ENCODE assay signal across 8 cellular contexts in the genomic region with DNA sequence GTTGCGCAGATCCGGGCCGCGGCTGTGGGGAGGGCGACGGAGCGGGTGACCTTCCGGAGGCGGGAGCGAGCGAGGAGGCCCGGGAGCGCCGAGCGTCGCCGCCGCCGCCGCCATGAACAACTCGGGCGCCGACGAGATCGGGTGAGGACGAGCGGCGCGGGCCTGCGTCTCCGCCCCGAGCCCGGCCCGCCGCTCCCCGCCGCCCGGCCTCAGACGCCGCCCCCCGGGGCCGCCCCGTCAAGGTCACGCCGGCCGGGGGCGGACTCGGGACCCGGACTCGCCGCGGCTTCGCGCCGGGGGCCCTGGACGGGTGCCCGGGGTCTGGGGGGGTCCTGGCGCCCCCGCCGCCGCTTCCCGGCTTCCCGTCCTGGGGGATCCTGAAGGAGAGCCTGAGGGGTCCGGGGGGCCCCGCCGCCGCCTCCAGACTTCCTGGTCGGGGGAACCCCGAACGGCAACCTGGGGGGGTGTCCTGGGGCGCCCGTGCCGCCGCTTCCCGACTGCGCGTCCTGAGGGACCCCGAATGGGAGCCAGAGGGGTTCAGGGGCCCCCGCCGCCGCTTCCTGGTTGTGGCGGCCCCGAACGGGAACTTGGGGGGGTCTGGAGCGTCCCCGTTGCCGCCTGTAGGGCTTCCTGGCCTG. TPM values are rescaled to one million over a fixed set of nuclear protein-coding genes. Genes with fewer than 3 reads are reported as not detected.
A peak's percentile ranks its signal among the peaks of the same experiment; 100 is the strongest.
DNase-seq lines count a peak whose midpoint lies in the region; ATAC-seq, FAIRE-seq and TF ChIP-seq lines count a peak whose summit lies in the region.

No MANE protein-coding gene starts in this region.

- H3K4me3 ChIP-seq in endothelial cell of umbilical vein (replicated peaks in 1 of 3; ENCODE audit: insufficient read depth in 1 of 3, low read depth in 1 of 3, low read length in 3 of 3) (peak overlapping the region; percentile 57 to 93 (median 82)), pancreas (peak overlapping the region; percentile 80 to 100 (median 92))

- 0% methylated on average over 10 to 87 of the region's 87 CpGs for WGBS in pancreas, 2 donors

- H3K27me3 Mint-ChIP-seq in WTC11 (ENCODE audit: low read depth), result peaks cover 3% of the 10 kb centered on the region; the same call in 1 of the 2 replicates

- H3K9me3 Mint-ChIP-seq in WTC11, result no peaks in the 10 kb centered on the region

- H3K4me1 ChIP-seq in endothelial cell of umbilical vein (ENCODE audit: control insufficient read depth, extremely low read depth, insufficient read depth, low read length), result peaks cover 26% of the 10 kb centered on the region
- H3K4me1 ChIP-seq in pancreas, result peaks cover 35 to 39% (median 36%) of the 10 kb centered on the region in 3 donors

- H3K79me2 ChIP-seq in endothelial cell of umbilical vein (ENCODE audit: control insufficient read depth, insufficient read depth, low read length), result peaks cover 52% of the 10 kb centered on the region

- peak overlapping the region; percentile 98 for H3K9ac ChIP-seq in endothelial cell of umbilical vein (replicated peaks; ENCODE audit: extremely low read depth, insufficient read depth, low read length)

- H3K36me3 Mint-ChIP-seq in WTC11, result peaks cover 16% of the 10 kb centered on the region

- CTCF ChIA-PET in WTC11 (lab: Charles Lee), result no interaction called here
- CTCF ChIA-PET in endothelial cell of umbilical vein (lab: Charles Lee), result no interaction called here

- H4K20me1 ChIP-seq in endothelial cell of umbilical vein (replicated peaks; ENCODE audit: control insufficient read depth, extremely low read depth, insufficient read depth, low read length), result no peaks in the 10 kb centered on the region

- H3K4me3 Mint-ChIP-seq in WTC11, result peak overlapping the region; percentile 33; the same call in 1 of the 2 replicates

- no TSS peak for BruUV-seq in endothelial cell of umbilical vein (replicated peaks; lab: Mats Ljungman, UMichigan)

- no peaks in the 10 kb centered on the region for H3K9me1 ChIP-seq in endothelial cell of umbilical vein (replicated peaks; ENCODE audit: control insufficient read depth, extremely low read depth, insufficient read depth, low read length)

- H3K27ac ChIP-seq in endothelial cell of umbilical vein (ENCODE audit: insufficient read depth, low read depth, low read length) (peak overlapping the region; percentile 92), pancreas (peak overlapping the region; percentile 87 to 91 (median 88))

- TF ChIP-seq CTCF in WTC11 (IDR thresholded peaks at IDR 0.05) (no peak), endothelial cell of umbilical vein (IDR thresholded peaks at IDR 0.05; ENCODE audit: extremely low read depth in 1 of 2, insufficient read depth in 1 of 2, low read depth in 1 of 2, low read length in 2 of 2) (no peak), pancreas (IDR thresholded peaks at IDR 0.05) (no peak)

- POLR2A ChIA-PET in WTC11 (lab: Charles Lee) (no interaction called here), endothelial cell of umbilical vein (lab: Charles Lee) (no interaction called here)

- FAIRE-seq in endothelial cell of umbilical vein (lab: Jason Lieb, UNC) (peak; percentile 4), pancreas (lab: Jason Lieb, UNC) (no peak), HTR-8/SVneo (lab: Jason Lieb, UNC) (no peak)

- dilution Hi-C loops in endothelial cell of umbilical vein (cut with MboI; ENCODE audit: extremely low pct_ligation_motif_present, low sequenced_read_pairs), result no loop called here

- H3K27ac Mint-ChIP-seq in WTC11, result no peak overlapping the region

- H3K27me3 ChIP-seq in endothelial cell of umbilical vein (ENCODE audit: control insufficient read depth in 2 of 2, insufficient read depth in 2 of 2, low read length in 2 of 2) (no peaks in the 10 kb centered on the region), pancreas (no peaks in the 10 kb centered on the region)

- peak; percentile 29 for ATAC-seq in GM19035 (IDR thresholded peaks at IDR 0.05; ENCODE audit: unreplicated experiment)
- ATAC-seq in HG03045 (IDR thresholded peaks at IDR 0.05; ENCODE audit: unreplicated experiment), result peak; percentile 30
- ATAC-seq in WTC11, result no peak
- ATAC-seq in pancreas, result peak in 2 of 4 donors; percentile 3 to 6

- no peak for TF ChIP-seq POLR2A in endothelial cell of umbilical vein (IDR thresholded peaks at IDR 0.05; ENCODE audit: low read depth, low read length)

- peaks cover 0 to 1% of the 10 kb centered on the region in 2 experiments for H3K36me3 ChIP-seq in endothelial cell of umbilical vein (ENCODE audit: control insufficient read depth in 2 of 2, extremely low read depth in 1 of 2, insufficient read depth in 2 of 2, low read length in 2 of 2)
- no peaks in the 10 kb centered on the region for H3K36me3 ChIP-seq in pancreas

- no peak overlapping the region for H2AFZ ChIP-seq in endothelial cell of umbilical vein (ENCODE audit: low read depth, low read length)

- intact Hi-C loops in endothelial cell of umbilical vein (cut with micrococcal nuclease), result loop anchor here (1.0 to 10.0 kb wide), 4 partner anchors 24 to 187 kb away; a partner anchor contains a TSS
- intact Hi-C loops in pancreas (cut with DNase I), result no loop called here

- H3K9me3 ChIP-seq in endothelial cell of umbilical vein (replicated peaks; ENCODE audit: control insufficient read depth, insufficient read depth, low read length) (no peaks in the 10 kb centered on the region), pancreas (no peaks in the 10 kb centered on the region)

- H3K4me2 ChIP-seq in endothelial cell of umbilical vein (ENCODE audit: insufficient read depth, low read length), result peak overlapping the region; percentile 77

- H3K4me1 Mint-ChIP-seq in WTC11, result peaks cover 42% of the 10 kb centered on the region

- DNase-seq in WTC11 (ENCODE audit: low spot score) (no peak), endothelial cell of umbilical vein (ENCODE audit: low read depth, low spot score) (no peak), pancreas (peak in 5 of 6 donors; percentile 60 to 90 (median 81)), HTR-8/SVneo (ENCODE audit: insufficient read length, low spot score) (no peak), GF-D8 (lab: John Stamatoyannopoulos, UW) (no peak), GM19238 (ENCODE audit: insufficient read length, low spot score) (no peak)

RNA-seq across cellular contexts. Expression of a gene that starts 0.4 kb away (rescaled TPM):
- total RNA-seq in WTC11 (2021) (338 to 360 TPM (median 339 TPM) in 3 replicates), endothelial cell of umbilical vein (177 and 187 TPM in 2 replicates), pancreas (10 to 100 TPM; 35.3 to 67.4 (median 48.7) TPM)
- polyA plus RNA-seq in endothelial cell of umbilical vein (50.1 and 51.5 TPM in 2 replicates), pancreas (10 to 100 TPM; 63.8 to 64.4 TPM)
- polyA plus RNA-seq in endothelial cell of umbilical vein (2011; cell fraction: cytosol; rRNA removed), result 56.8 and 65.7 TPM in 2 replicates
- polyA plus RNA-seq in endothelial cell of umbilical vein (2011; cell fraction: nucleus; rRNA removed), result 116 and 136 TPM in 2 replicates
- 91.7 and 104 TPM in 2 replicates for polyA plus RNA-seq in endothelial cell of umbilical vein (2012)
- 49.1 and 54.8 TPM in 2 replicates for polyA minus RNA-seq in endothelial cell of umbilical vein
- 45.0 TPM for polyA minus RNA-seq in endothelial cell of umbilical vein (2011; cell fraction: cytosol; rRNA and poly(A)+ RNA removed)
- 41.7 and 45.9 TPM in 2 replicates for polyA minus RNA-seq in endothelial cell of umbilical vein (2011; cell fraction: nucleus; rRNA and poly(A)+ RNA removed)

RNA-seq across cellular contexts. Expression of a gene that starts 6.4 kb away (rescaled TPM):
- 27.7 to 33.6 TPM (median 28.9 TPM) in 3 replicates for total RNA-seq in WTC11 (2021)
- total RNA-seq in endothelial cell of umbilical vein, result 20.0 and 22.1 TPM in 2 replicates
- polyA plus RNA-seq in endothelial cell of umbilical vein, result 36.9 and 46.8 TPM in 2 replicates
- polyA plus RNA-seq in endothelial cell of umbilical vein (2011; cell fraction: cytosol; rRNA removed), result 18.4 and 26.8 TPM in 2 replicates
- polyA plus RNA-seq in endothelial cell of umbilical vein (2011; cell fraction: nucleus; rRNA removed), result 10.2 and 11.8 TPM in 2 replicates
- 22.2 and 26.2 TPM in 2 replicates for polyA plus RNA-seq in endothelial cell of umbilical vein (2012)
- polyA minus RNA-seq in endothelial cell of umbilical vein, result 14.3 and 21.7 TPM in 2 replicates
- 24.1 TPM for polyA minus RNA-seq in endothelial cell of umbilical vein (2011; cell fraction: cytosol; rRNA and poly(A)+ RNA removed)
- 2.8 and 4.5 TPM in 2 replicates for polyA minus RNA-seq in endothelial cell of umbilical vein (2011; cell fraction: nucleus; rRNA and poly(A)+ RNA removed)
- 100 to 1,000 TPM in 1 of 6 donors, 10 to 100 TPM in 5; 46.2 to 116 (median 64.4) TPM for total RNA-seq in pancreas
- 100 to 1,000 TPM in 1 of 2 donors, 10 to 100 TPM in 1; 65.2 to 200 TPM for polyA plus RNA-seq in pancreas

RNA-seq across cellular contexts. Expression of a gene that starts 24.1 kb away (rescaled TPM):
- total RNA-seq in WTC11 (2021), result 136 to 149 TPM (median 139 TPM) in 3 replicates
- 95.8 and 101 TPM in 2 replicates for total RNA-seq in endothelial cell of umbilical vein
- polyA plus RNA-seq in endothelial cell of umbilical vein, result 224 and 352 TPM in 2 replicates
- polyA plus RNA-seq in endothelial cell of umbilical vein (2011; cell fraction: cytosol; rRNA removed), result 111 and 137 TPM in 2 replicates
- 63.3 and 66.9 TPM in 2 replicates for polyA plus RNA-seq in endothelial cell of umbilical vein (2011; cell fraction: nucleus; rRNA removed)
- polyA plus RNA-seq in endothelial cell of umbilical vein (2012), result 59.2 and 90.6 TPM in 2 replicates
- polyA minus RNA-seq in endothelial cell of umbilical vein, result 31.8 and 37.6 TPM in 2 replicates
- 142 TPM for polyA minus RNA-seq in endothelial cell of umbilical vein (2011; cell fraction: cytosol; rRNA and poly(A)+ RNA removed)
- polyA minus RNA-seq in endothelial cell of umbilical vein (2011; cell fraction: nucleus; rRNA and poly(A)+ RNA removed), result 14.0 and 19.4 TPM in 2 replicates
- total RNA-seq in pancreas, result 10 to 100 TPM; 32.1 to 56.3 (median 42.5) TPM
- 10 to 100 TPM; 57.8 to 70.8 TPM for polyA plus RNA-seq in pancreas

RNA-seq across cellular contexts. Expression of a gene that starts 30.4 kb away (rescaled TPM):
- 1,932 to 2,169 TPM (median 2,158 TPM) in 3 replicates for total RNA-seq in WTC11 (2021)
- 1,260 and 1,287 TPM in 2 replicates for total RNA-seq in endothelial cell of umbilical vein
- 2,646 and 3,270 TPM in 2 replicates for polyA plus RNA-seq in endothelial cell of umbilical vein
- polyA plus RNA-seq in endothelial cell of umbilical vein (2011; cell fraction: cytosol; rRNA removed), result 2,566 and 2,596 TPM in 2 replicates
- 642 and 652 TPM in 2 replicates for polyA plus RNA-seq in endothelial cell of umbilical vein (2011; cell fraction: nucleus; rRNA removed)
- polyA plus RNA-seq in endothelial cell of umbilical vein (2012), result 1,687 and 2,164 TPM in 2 replicates
- 334 and 411 TPM in 2 replicates for polyA minus RNA-seq in endothelial cell of umbilical vein
- 1,670 TPM for polyA minus RNA-seq in endothelial cell of umbilical vein (2011; cell fraction: cytosol; rRNA and poly(A)+ RNA removed)
- polyA minus RNA-seq in endothelial cell of umbilical vein (2011; cell fraction: nucleus; rRNA and poly(A)+ RNA removed), result 86.6 and 136 TPM in 2 replicates
- total RNA-seq in pancreas, result 1,000 to 10,000 TPM in 1 of 6 donors, 100 to 1,000 TPM in 5; 596 to 1,125 (median 797) TPM
- polyA plus RNA-seq in pancreas, result 1,000 to 10,000 TPM; 1,641 to 1,709 TPM

RNA-seq across cellular contexts. Expression of a gene that starts 42.1 kb away (rescaled TPM):
- total RNA-seq in WTC11 (2021) (1.0 to 1.4 TPM (median 1.1 TPM) in 3 replicates), endothelial cell of umbilical vein (0.04 and 0.23 TPM in 2 replicates), pancreas (under 1 TPM in 5 of 6 donors, not detected in 1; 0.04 to 0.23 (median 0.06) TPM)
- polyA plus RNA-seq in endothelial cell of umbilical vein (0.01 and 0.05 TPM in 2 replicates), pancreas (under 1 TPM; 0.05 to 0.27 TPM)
- polyA plus RNA-seq in endothelial cell of umbilical vein (2011; cell fraction: cytosol; rRNA removed), result 0.01 and 0.03 TPM in 2 replicates
- 0.10 and 0.12 TPM in 2 replicates for polyA plus RNA-seq in endothelial cell of umbilical vein (2011; cell fraction: nucleus; rRNA removed)
- 0.15 and 0.19 TPM in 2 replicates for polyA plus RNA-seq in endothelial cell of umbilical vein (2012)
- 0.04 TPM in 1 of 2 replicates, not detected in the other for polyA minus RNA-seq in endothelial cell of umbilical vein
- polyA minus RNA-seq in endothelial cell of umbilical vein (2011; cell fraction: cytosol; rRNA and poly(A)+ RNA removed), result 0.41 TPM
- polyA minus RNA-seq in endothelial cell of umbilical vein (2011; cell fraction: nucleus; rRNA and poly(A)+ RNA removed), result 0.19 and 0.24 TPM in 2 replicates

Comparison
In these comparisons a context has a peak if more than half of its experiments do, and no peak if none do; other contexts are left out.
1. DNase-seq: peak in pancreas (5 of 6); none in WTC11 (single experiment), endothelial cell of umbilical vein (single experiment), HTR-8/SVneo (single experiment), GF-D8 (single experiment) and GM19238 (single experiment).